In genomic region chr12:6199211-6199530, GRCh38 we compare ENCODE assay signal across 7 cellular contexts. TPM values are rescaled to one million over a fixed set of nuclear protein-coding genes. Genes with fewer than 3 reads are reported as not detected.
DNase-seq lines count a peak whose midpoint lies in the region; ATAC-seq and TF ChIP-seq lines count a peak whose summit lies in the region.

No MANE protein-coding gene starts in this region.

- H3K4me1 Mint-ChIP-seq in IgD-negative memory B cell: peaks cover 6 to 10% (median 8%) of the 10 kb centered on the region in 3 donors

- no peaks in the 10 kb centered on the region for H3K36me3 Mint-ChIP-seq in IgD-negative memory B cell

- TF ChIP-seq POLR2A in body of pancreas (IDR thresholded peaks at IDR 0.05): no peak
- TF ChIP-seq POLR2A in suprapubic skin (IDR thresholded peaks at IDR 0.05): no peak

- peaks cover 36% of the 10 kb centered on the region for H3K4me1 ChIP-seq in body of pancreas
- peaks cover 0 to 15% of the 10 kb centered on the region in 2 donors for H3K4me1 ChIP-seq in lung (ENCODE audit: control insufficient read depth in 2 of 2, insufficient read depth in 2 of 2, low read length in 2 of 2)
- peaks cover 69% of the 10 kb centered on the region for H3K4me1 ChIP-seq in suprapubic skin

- no peaks in the 10 kb centered on the region for H3K36me3 ChIP-seq in body of pancreas (replicated peaks in 1 of 2; ENCODE audit: insufficient read depth in 1 of 2, low read depth in 2 of 2)
- H3K36me3 ChIP-seq in lung (ENCODE audit: control insufficient read depth in 2 of 2, insufficient read depth in 2 of 2, low read length in 2 of 2): no peaks in the 10 kb centered on the region
- H3K36me3 ChIP-seq in suprapubic skin: no peaks in the 10 kb centered on the region

- DNase-seq in body of pancreas (no peak), lung (ENCODE audit: low spot score) (no peak), suprapubic skin (ENCODE audit: low spot score in 2 of 2) (no peak), mesenteric fat pad (ENCODE audit: low spot score) (no peak), LoVo (ENCODE audit: low spot score) (no peak)

- TF ChIP-seq EP300 in suprapubic skin (IDR thresholded peaks at IDR 0.05): no peak

- H3K9me3 ChIP-seq in body of pancreas (no peaks in the 10 kb centered on the region), lung (ENCODE audit: control insufficient read depth in 2 of 2, insufficient read depth in 1 of 2, low read length in 1 of 2) (no peaks in the 10 kb centered on the region), suprapubic skin (no peaks in the 10 kb centered on the region)

- intact Hi-C loops in body of pancreas (cut with DNase I): loop anchor here (10.0 kb wide), 1 partner anchor 134 kb away; no protein-coding TSS in a partner anchor

- H3K27me3 ChIP-seq in body of pancreas (no peaks in the 10 kb centered on the region), lung (ENCODE audit: control insufficient read depth, insufficient read depth) (no peaks in the 10 kb centered on the region), suprapubic skin (no peaks in the 10 kb centered on the region)

- H3K27ac ChIP-seq in body of pancreas (peak overlapping the region; percentile 35 to 88 (median 78)), lung (ENCODE audit: low read depth in 1 of 2, low read length in 1 of 2) (peak overlapping the region; percentile 37 to 95), suprapubic skin (peak overlapping the region; percentile 99)

- H3K27me3 Mint-ChIP-seq in IgD-negative memory B cell: peaks cover 39% of the 10 kb centered on the region

- H3K27ac Mint-ChIP-seq in IgD-negative memory B cell: peak overlapping the region in 1 of 3 donors; percentile 26

- ATAC-seq in body of pancreas (no peak), lung (ENCODE audit: insufficient read depth, low FRiP score) (no peak), HG02938 (IDR thresholded peaks at IDR 0.05; ENCODE audit: unreplicated experiment) (no peak)

- peak overlapping the region; percentile 65 to 91 (median 82) for H3K4me3 Mint-ChIP-seq in IgD-negative memory B cell

- 67 to 75% methylated on average over 9 of the region's 9 CpGs for WGBS in body of pancreas, 2 donors
- WGBS in lung, 2 donors: 56 to 65% methylated on average over 9 of the region's 9 CpGs
- WGBS in suprapubic skin: 23% methylated on average over 9 of the region's 9 CpGs

- TF ChIP-seq CTCF in body of pancreas (IDR thresholded peaks at IDR 0.05) (no peak), lung (IDR thresholded peaks at IDR 0.05; ENCODE audit: control extremely low read depth, extremely low read depth) (no peak), suprapubic skin (IDR thresholded peaks at IDR 0.05) (no peak)

- H3K4me3 ChIP-seq in body of pancreas (no peak overlapping the region), lung (no peak overlapping the region), suprapubic skin (peak overlapping the region; percentile 100)

- H3K9me3 Mint-ChIP-seq in IgD-negative memory B cell: peaks cover 0 to 1% (median 0%) of the 10 kb centered on the region in 3 donors

RNA-seq across cellular contexts. Expression of gene CD9, which starts 1.0 kb away (rescaled TPM):
- 9.6 TPM for polyA plus RNA-seq in IgD-negative memory B cell
- 10 to 100 TPM; 66.6 to 91.3 TPM for total RNA-seq in body of pancreas
- 100 to 1,000 TPM; 240 to 406 TPM for total RNA-seq in lung
- polyA plus RNA-seq in lung: 100 to 1,000 TPM; 352 to 425 TPM
- 100 to 1,000 TPM; 420 to 548 (median 475) TPM for total RNA-seq in suprapubic skin
- 57.7 TPM for total RNA-seq in mesenteric fat pad
